ENCODE assay signal across 4 cellular contexts in the genomic region with DNA sequence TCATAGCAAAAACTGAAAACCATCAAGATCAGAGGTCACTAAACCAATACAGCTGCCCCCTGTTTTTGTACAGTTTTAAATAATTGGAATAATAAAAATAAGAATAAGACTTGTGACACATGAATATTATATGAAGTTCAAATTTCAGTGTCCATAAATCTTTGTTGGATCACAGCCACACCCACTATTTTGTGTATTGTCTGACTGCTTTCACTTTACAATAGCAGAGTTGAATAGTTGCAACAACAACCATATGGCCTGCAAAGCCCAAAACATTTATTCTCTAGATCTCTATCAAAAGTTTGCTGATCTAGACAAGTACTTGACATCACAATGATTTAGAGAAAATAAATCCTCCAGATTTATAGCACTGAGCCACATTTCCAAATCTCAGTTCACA.
"Had no signal": no experiment of that assay in that cellular context is flagged by ENCODE, and none has a peak within 500 bp of the region (broad histone marks: within the 10 kb centered on the region; RNA-seq: fewer than 3 reads in every experiment).

No MANE protein-coding gene starts in this region.

- DNase-seq: H9, HCEC 1CT had no signal

- H3K4me2 ChIP-seq: GM23338 had no signal

- ATAC-seq: GM23338 had no signal

- H3K27ac ChIP-seq: HL-60 had no signal

- H2AFZ ChIP-seq: GM23338 had no signal

- H3K4me3 ChIP-seq: GM23338 had no signal
